In genomic region chr21:44623575-44623974, GRCh38 we compare ENCODE assay signal across 10 cellular contexts. TPM values are rescaled to one million over a fixed set of nuclear protein-coding genes. Genes with fewer than 3 reads are reported as not detected.
"Had no signal": no experiment of that assay in that cellular context is flagged by ENCODE, and none has a peak within 500 bp of the region (broad histone marks: within the 10 kb centered on the region; RNA-seq: fewer than 3 reads in every experiment).

No MANE protein-coding gene starts in this region.

- H3K9ac ChIP-seq: GM23248 had no signal

- H3K27ac ChIP-seq: GM23248 had no signal

- FAIRE-seq: HTR-8/SVneo had no signal

- DNase-seq: GM23248, GOT3, H7, HFFc6, KG1 had no signal

- H3K4me3 ChIP-seq: GM23248, HAP-1 had no signal

- H3K36me3 ChIP-seq: HAP-1 had no signal

- H3K4me1 ChIP-seq: HAP-1 had no signal

- H2AFZ ChIP-seq: GM23248 had no signal

- H3K9me3 ChIP-seq: HAP-1 had no signal

RNA-seq across cellular contexts. Expression of gene KRTAP10-9, which starts 3.3 kb away (rescaled TPM):
- total RNA-seq: GM23248, H4, H7, HFFc6, HT-29 had no signal
- polyA plus RNA-seq: GM23248, IgD-negative memory B cell had no signal

RNA-seq across cellular contexts. Expression of gene KRTAP10-8, which starts 11.7 kb away (rescaled TPM):
- total RNA-seq: GM23248, H4, H7, HFFc6, HT-29 had no signal
- polyA plus RNA-seq: GM23248, IgD-negative memory B cell had no signal

RNA-seq across cellular contexts. Expression of gene KRTAP10-10, which starts 13.6 kb away (rescaled TPM):
- total RNA-seq: GM23248, H4, H7, HFFc6, HT-29 had no signal
- polyA plus RNA-seq: GM23248, IgD-negative memory B cell had no signal

RNA-seq across cellular contexts. Expression of gene KRTAP10-11, which starts 22.6 kb away (rescaled TPM):
- total RNA-seq: GM23248, H4, H7, HFFc6, HT-29 had no signal
- polyA plus RNA-seq: GM23248, IgD-negative memory B cell had no signal

RNA-seq across cellular contexts. Expression of gene KRTAP10-7, which starts 23.2 kb away (rescaled TPM):
- total RNA-seq: GM23248, H4, H7, HFFc6, HT-29 had no signal
- polyA plus RNA-seq: GM23248, IgD-negative memory B cell had no signal
